In the genomic region with DNA sequence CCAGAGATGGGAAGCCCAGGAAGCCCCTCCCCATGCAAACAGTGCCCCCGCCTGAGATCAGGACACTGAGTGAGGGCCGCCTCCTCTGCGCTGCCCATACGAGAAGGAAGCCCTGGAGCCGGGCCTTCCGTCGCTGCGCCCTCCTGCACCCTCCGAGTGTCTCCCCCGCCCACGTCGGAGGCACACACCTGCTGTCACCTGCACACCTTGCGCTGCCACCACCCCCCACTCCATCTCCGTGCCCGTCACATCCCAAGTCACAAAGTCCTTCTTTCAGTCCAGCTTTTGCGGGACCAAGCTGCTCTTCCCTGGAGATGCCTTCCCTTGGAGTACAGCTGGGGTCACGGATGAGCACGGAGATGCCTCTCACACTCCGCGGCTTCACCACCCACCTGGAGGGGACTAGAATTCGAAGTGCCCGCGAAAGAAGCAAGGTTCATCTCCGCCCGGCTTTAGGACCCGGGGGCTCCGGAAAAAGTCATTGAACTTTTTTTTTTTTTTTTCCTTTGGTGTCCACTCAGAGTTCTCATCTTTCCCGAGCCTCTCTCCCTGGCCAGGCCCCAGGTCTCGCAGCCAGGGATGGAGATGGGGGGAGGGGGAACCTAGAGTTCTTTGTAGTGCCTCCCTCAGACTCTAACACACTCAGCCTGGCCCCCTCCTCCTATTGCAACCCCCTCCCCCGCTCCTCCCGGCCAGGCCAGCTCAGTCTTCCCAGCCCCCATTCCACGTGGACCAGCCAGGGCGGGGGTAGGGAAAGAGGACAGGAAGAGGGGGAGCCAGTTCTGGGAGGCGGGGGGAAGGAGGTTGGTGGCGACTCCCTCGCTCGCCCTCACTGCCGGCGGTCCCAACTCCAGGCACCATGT, we compare ENCODE assay signal across 1 cellular context.
TF ChIP-seq lines count a peak whose summit lies in the region.

A gene with protein sequence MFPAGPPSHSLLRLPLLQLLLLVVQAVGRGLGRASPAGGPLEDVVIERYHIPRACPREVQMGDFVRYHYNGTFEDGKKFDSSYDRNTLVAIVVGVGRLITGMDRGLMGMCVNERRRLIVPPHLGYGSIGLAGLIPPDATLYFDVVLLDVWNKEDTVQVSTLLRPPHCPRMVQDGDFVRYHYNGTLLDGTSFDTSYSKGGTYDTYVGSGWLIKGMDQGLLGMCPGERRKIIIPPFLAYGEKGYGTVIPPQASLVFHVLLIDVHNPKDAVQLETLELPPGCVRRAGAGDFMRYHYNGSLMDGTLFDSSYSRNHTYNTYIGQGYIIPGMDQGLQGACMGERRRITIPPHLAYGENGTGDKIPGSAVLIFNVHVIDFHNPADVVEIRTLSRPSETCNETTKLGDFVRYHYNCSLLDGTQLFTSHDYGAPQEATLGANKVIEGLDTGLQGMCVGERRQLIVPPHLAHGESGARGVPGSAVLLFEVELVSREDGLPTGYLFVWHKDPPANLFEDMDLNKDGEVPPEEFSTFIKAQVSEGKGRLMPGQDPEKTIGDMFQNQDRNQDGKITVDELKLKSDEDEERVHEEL (plus strand): TSS at position 829 of the 863 bp plus-strand sequence. CDS start 31 bp downstream, at position 860.

TF ChIP-seq in H1, 55 proteins besides CTCF, POLR2A, EP300 and RAD21 (continued from another document):
- TF ChIP-seq, protein P1, sequence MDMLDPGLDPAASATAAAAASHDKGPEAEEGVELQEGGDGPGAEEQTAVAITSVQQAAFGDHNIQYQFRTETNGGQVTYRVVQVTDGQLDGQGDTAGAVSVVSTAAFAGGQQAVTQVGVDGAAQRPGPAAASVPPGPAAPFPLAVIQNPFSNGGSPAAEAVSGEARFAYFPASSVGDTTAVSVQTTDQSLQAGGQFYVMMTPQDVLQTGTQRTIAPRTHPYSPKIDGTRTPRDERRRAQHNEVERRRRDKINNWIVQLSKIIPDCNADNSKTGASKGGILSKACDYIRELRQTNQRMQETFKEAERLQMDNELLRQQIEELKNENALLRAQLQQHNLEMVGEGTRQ (IDR thresholded peaks at IDR 0.05; ENCODE audit: low read length) = no peak
- no peak for TF ChIP-seq GABPA (IDR thresholded peaks at IDR 0.05; ENCODE audit: borderline replicate concordance, insufficient read depth, low read length)
